Comparison of ENCODE assay signal across 2 cellular contexts in genomic region chr2:100782376-100782878, GRCh38.
TF ChIP-seq lines count a peak whose summit lies in the region.

No MANE protein-coding gene starts in this region.

TF ChIP-seq in HepG2, 621 proteins besides CTCF, POLR2A, EP300 and RAD21 (continues in another document):
- TF ChIP-seq GRHL1 (CRISPR knock-in tag; conservative IDR thresholded peaks at IDR 0.05) (no peak), ZNF672 (CRISPR knock-in tag; IDR thresholded peaks at IDR 0.05) (no peak), PITX1 (CRISPR knock-in tag; IDR thresholded peaks at IDR 0.05) (no peak), ATRX (CRISPR knock-in tag; IDR thresholded peaks at IDR 0.05; ENCODE audit: borderline replicate concordance) (no peak), ZFP62 (CRISPR knock-in tag; IDR thresholded peaks at IDR 0.05) (no peak), ZNF780A (CRISPR knock-in tag; IDR thresholded peaks at IDR 0.05) (no peak), GFI1 (CRISPR knock-in tag; IDR thresholded peaks at IDR 0.05; ENCODE audit: borderline replicate concordance) (no peak), MED1 (CRISPR knock-in tag; IDR thresholded peaks at IDR 0.05) (0 out of 2 replicates have a peak, but pooled peaks have one; percentile 36), DZIP1 (CRISPR knock-in tag; IDR thresholded peaks at IDR 0.05) (no peak), ZNF768 (CRISPR knock-in tag; IDR thresholded peaks at IDR 0.05) (peak; percentile 30; the same call in 1 of the 2 replicates), ATF1 (CRISPR knock-in tag; IDR thresholded peaks at IDR 0.05) (no peak), KAT7 (CRISPR knock-in tag; IDR thresholded peaks at IDR 0.05; ENCODE audit: borderline replicate concordance) (no peak; the same call in 1 of the 2 replicates), ZBTB34 (CRISPR knock-in tag; IDR thresholded peaks at IDR 0.05) (no peak), SRF (IDR thresholded peaks at IDR 0.05; ENCODE audit: low read depth, low read length) (no peak), MYC (CRISPR knock-in tag; IDR thresholded peaks at IDR 0.05; ENCODE audit: borderline replicate concordance) (peak; percentile 41; the same call in 1 of the 2 replicates), HDAC2 (CRISPR knock-in tag; IDR thresholded peaks at IDR 0.05) (0 out of 2 replicates have a peak, but pooled peaks have one; percentile 3), SYNCRIP (IDR thresholded peaks at IDR 0.05; ENCODE audit: insufficient read depth, low read depth, low read length) (no peak), KLF6 (CRISPR knock-in tag; IDR thresholded peaks at IDR 0.05) (no peak), SALL2 (CRISPR knock-in tag; IDR thresholded peaks at IDR 0.05) (no peak), ZNF83 (CRISPR knock-in tag; IDR thresholded peaks at IDR 0.05; ENCODE audit: borderline replicate concordance) (no peak)
- TF ChIP-seq, protein P1, sequence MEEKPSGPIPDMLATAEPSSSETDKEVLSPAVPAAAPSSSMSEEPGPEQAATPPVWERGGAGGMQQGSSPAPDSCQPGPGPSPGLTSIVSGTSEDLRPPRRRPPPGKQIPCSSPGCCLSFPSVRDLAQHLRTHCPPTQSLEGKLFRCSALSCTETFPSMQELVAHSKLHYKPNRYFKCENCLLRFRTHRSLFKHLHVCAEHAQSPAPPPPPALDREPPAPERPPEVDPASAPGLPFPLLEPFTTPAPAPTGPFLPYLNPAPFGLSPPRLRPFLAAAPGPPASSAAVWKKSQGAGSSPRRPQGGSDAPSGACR (CRISPR knock-in tag; IDR thresholded peaks at IDR 0.05) = no peak
- TF ChIP-seq, protein P2, sequence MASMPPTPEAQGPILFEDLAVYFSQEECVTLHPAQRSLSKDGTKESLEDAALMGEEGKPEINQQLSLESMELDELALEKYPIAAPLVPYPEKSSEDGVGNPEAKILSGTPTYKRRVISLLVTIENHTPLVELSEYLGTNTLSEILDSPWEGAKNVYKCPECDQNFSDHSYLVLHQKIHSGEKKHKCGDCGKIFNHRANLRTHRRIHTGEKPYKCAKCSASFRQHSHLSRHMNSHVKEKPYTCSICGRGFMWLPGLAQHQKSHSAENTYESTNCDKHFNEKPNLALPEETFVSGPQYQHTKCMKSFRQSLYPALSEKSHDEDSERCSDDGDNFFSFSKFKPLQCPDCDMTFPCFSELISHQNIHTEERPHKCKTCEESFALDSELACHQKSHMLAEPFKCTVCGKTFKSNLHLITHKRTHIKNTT (CRISPR knock-in tag; IDR thresholded peaks at IDR 0.05) = no peak

TF ChIP-seq in WTC11, 78 proteins besides CTCF, POLR2A, EP300 and RAD21:
- TF ChIP-seq ZNF317 (CRISPR knock-in tag; IDR thresholded peaks at IDR 0.05; ENCODE audit: borderline replicate concordance, low read depth) (no peak), FOXP4 (CRISPR knock-in tag; IDR thresholded peaks at IDR 0.05) (no peak), ETV6 (CRISPR knock-in tag; IDR thresholded peaks at IDR 0.05) (no peak), FOXP1 (CRISPR knock-in tag; IDR thresholded peaks at IDR 0.05; ENCODE audit: borderline replicate concordance) (no peak), CBFB (CRISPR knock-in tag; IDR thresholded peaks at IDR 0.05; ENCODE audit: low read depth) (no peak), JAZF1 (CRISPR knock-in tag; IDR thresholded peaks at IDR 0.05) (no peak), USF1 (CRISPR knock-in tag; IDR thresholded peaks at IDR 0.05) (no peak), FOXJ3 (CRISPR knock-in tag; IDR thresholded peaks at IDR 0.05; ENCODE audit: borderline replicate concordance) (no peak), KAT7 (CRISPR knock-in tag; IDR thresholded peaks at IDR 0.05; ENCODE audit: borderline replicate concordance) (no peak), ZNF232 (CRISPR knock-in tag; IDR thresholded peaks at IDR 0.05) (no peak), CREM (CRISPR knock-in tag; IDR thresholded peaks at IDR 0.05) (no peak), ARID4B (CRISPR knock-in tag; IDR thresholded peaks at IDR 0.05; ENCODE audit: borderline replicate concordance) (no peak), STAT6 (CRISPR knock-in tag; conservative IDR thresholded peaks at IDR 0.05; ENCODE audit: low read depth) (no peak), EMX1 (CRISPR knock-in tag; IDR thresholded peaks at IDR 0.05) (no peak), CREB1 (CRISPR knock-in tag; IDR thresholded peaks at IDR 0.05) (no peak), MAX (CRISPR knock-in tag; IDR thresholded peaks at IDR 0.05) (no peak), ZNF396 (CRISPR knock-in tag; IDR thresholded peaks at IDR 0.05; ENCODE audit: borderline replicate concordance) (no peak), NR1H2 (CRISPR knock-in tag; IDR thresholded peaks at IDR 0.05) (no peak)
- TF ChIP-seq, protein P3, sequence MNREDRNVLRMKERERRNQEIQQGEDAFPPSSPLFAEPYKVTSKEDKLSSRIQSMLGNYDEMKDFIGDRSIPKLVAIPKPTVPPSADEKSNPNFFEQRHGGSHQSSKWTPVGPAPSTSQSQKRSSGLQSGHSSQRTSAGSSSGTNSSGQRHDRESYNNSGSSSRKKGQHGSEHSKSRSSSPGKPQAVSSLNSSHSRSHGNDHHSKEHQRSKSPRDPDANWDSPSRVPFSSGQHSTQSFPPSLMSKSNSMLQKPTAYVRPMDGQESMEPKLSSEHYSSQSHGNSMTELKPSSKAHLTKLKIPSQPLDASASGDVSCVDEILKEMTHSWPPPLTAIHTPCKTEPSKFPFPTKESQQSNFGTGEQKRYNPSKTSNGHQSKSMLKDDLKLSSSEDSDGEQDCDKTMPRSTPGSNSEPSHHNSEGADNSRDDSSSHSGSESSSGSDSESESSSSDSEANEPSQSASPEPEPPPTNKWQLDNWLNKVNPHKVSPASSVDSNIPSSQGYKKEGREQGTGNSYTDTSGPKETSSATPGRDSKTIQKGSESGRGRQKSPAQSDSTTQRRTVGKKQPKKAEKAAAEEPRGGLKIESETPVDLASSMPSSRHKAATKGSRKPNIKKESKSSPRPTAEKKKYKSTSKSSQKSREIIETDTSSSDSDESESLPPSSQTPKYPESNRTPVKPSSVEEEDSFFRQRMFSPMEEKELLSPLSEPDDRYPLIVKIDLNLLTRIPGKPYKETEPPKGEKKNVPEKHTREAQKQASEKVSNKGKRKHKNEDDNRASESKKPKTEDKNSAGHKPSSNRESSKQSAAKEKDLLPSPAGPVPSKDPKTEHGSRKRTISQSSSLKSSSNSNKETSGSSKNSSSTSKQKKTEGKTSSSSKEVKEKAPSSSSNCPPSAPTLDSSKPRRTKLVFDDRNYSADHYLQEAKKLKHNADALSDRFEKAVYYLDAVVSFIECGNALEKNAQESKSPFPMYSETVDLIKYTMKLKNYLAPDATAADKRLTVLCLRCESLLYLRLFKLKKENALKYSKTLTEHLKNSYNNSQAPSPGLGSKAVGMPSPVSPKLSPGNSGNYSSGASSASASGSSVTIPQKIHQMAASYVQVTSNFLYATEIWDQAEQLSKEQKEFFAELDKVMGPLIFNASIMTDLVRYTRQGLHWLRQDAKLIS (CRISPR knock-in tag; IDR thresholded peaks at IDR 0.05; ENCODE audit: borderline replicate concordance) = no peak
